1 cellular context compared by ENCODE assay signal in genomic region chr11:1546536-1547466, GRCh38.
TF ChIP-seq lines count a peak whose summit lies in the region.

No MANE protein-coding gene starts in this region.

TF ChIP-seq in HEK293, 187 proteins besides CTCF, POLR2A, EP300 and RAD21 (continued from another document and continues in another):
- TF ChIP-seq, protein P1, sequence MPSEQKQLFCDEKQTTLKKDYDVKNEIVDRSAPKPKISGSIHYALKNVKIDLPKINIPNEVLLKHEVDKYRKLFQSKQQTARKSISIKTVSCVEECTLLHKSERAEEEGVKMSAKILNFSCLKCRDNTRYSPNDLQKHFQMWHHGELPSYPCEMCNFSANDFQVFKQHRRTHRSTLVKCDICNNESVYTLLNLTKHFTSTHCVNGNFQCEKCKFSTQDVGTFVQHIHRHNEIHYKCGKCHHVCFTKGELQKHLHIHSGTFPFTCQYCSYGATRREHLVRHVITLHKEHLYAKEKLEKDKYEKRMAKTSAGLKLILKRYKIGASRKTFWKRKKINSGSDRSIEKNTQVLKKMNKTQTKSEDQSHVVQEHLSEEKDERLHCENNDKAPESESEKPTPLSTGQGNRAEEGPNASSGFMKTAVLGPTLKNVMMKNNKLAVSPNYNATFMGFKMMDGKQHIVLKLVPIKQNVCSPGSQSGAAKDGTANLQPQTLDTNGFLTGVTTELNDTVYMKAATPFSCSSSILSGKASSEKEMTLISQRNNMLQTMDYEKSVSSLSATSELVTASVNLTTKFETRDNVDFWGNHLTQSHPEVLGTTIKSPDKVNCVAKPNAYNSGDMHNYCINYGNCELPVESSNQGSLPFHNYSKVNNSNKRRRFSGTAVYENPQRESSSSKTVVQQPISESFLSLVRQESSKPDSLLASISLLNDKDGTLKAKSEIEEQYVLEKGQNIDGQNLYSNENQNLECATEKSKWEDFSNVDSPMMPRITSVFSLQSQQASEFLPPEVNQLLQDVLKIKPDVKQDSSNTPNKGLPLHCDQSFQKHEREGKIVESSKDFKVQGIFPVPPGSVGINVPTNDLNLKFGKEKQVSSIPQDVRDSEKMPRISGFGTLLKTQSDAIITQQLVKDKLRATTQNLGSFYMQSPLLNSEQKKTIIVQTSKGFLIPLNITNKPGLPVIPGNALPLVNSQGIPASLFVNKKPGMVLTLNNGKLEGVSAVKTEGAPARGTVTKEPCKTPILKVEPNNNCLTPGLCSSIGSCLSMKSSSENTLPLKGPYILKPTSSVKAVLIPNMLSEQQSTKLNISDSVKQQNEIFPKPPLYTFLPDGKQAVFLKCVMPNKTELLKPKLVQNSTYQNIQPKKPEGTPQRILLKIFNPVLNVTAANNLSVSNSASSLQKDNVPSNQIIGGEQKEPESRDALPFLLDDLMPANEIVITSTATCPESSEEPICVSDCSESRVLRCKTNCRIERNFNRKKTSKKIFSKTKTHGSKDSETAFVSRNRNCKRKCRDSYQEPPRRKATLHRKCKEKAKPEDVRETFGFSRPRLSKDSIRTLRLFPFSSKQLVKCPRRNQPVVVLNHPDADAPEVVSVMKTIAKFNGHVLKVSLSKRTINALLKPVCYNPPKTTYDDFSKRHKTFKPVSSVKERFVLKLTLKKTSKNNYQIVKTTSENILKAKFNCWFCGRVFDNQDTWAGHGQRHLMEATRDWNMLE (tag by site-specific recombination; conservative IDR thresholded peaks at IDR 0.05; ENCODE audit: low read depth): no peak
- TF ChIP-seq ZNF501 (tag by site-specific recombination; IDR thresholded peaks at IDR 0.05) (no peak), ZBTB17 (tag by site-specific recombination; IDR thresholded peaks at IDR 0.05) (no peak), ZNF837 (tag by site-specific recombination; IDR thresholded peaks at IDR 0.05) (no peak), ZNF561 (tag by site-specific recombination; IDR thresholded peaks at IDR 0.05; ENCODE audit: borderline replicate concordance) (peak; percentile 53; the same call in 1 of the 2 replicates), ZSCAN18 (tag by site-specific recombination; IDR thresholded peaks at IDR 0.05) (no peak), ZFHX2 (tag by site-specific recombination; conservative IDR thresholded peaks at IDR 0.05) (0 out of 2 replicates have a peak, but pooled peaks have one; percentile 28), ZNF558 (tag by site-specific recombination; IDR thresholded peaks at IDR 0.05) (no peak), ZNF202 (tag by site-specific recombination; IDR thresholded peaks at IDR 0.05; ENCODE audit: borderline replicate concordance) (no peak), ZNF664 (tag by site-specific recombination; IDR thresholded peaks at IDR 0.05) (no peak), ZSCAN16 (tag by site-specific recombination; IDR thresholded peaks at IDR 0.05) (no peak), HOXD13 (CRISPR knock-in tag; IDR thresholded peaks at IDR 0.05; ENCODE audit: borderline replicate concordance) (no peak), ZNF580 (tag by site-specific recombination; IDR thresholded peaks at IDR 0.05) (no peak), ZNF398 (tag by site-specific recombination; IDR thresholded peaks at IDR 0.05) (peak; percentile 86), ZNF10 (tag by site-specific recombination; IDR thresholded peaks at IDR 0.05) (no peak), BCL11B (tag by site-specific recombination; IDR thresholded peaks at IDR 0.05; ENCODE audit: low read depth) (no peak), ZNF292 (tag by site-specific recombination; IDR thresholded peaks at IDR 0.05; ENCODE audit: borderline replicate concordance, low read depth) (no peak), ZNF529 (tag by site-specific recombination; IDR thresholded peaks at IDR 0.05; ENCODE audit: insufficient replicate concordance) (no peak), ZNF426 (tag by site-specific recombination; IDR thresholded peaks at IDR 0.05) (no peak), ZFP37 (tag by site-specific recombination; IDR thresholded peaks at IDR 0.05) (no peak), KLF7 (tag by site-specific recombination; IDR thresholded peaks at IDR 0.05; ENCODE audit: borderline replicate concordance) (no peak), ZNF704 (tag by site-specific recombination; IDR thresholded peaks at IDR 0.05) (no peak), ZNF280C (tag by site-specific recombination; IDR thresholded peaks at IDR 0.05) (no peak), ZNF600 (tag by site-specific recombination; IDR thresholded peaks at IDR 0.05) (no peak), ZNF239 (tag by site-specific recombination; IDR thresholded peaks at IDR 0.05) (no peak), ZNF155 (tag by site-specific recombination; IDR thresholded peaks at IDR 0.05) (no peak), ZNF121 (tag by site-specific recombination; IDR thresholded peaks at IDR 0.05) (no peak), ZNF549 (tag by site-specific recombination; IDR thresholded peaks at IDR 0.05) (no peak), ZNF2 (tag by site-specific recombination; IDR thresholded peaks at IDR 0.05) (no peak), ZSCAN23 (tag by site-specific recombination; IDR thresholded peaks at IDR 0.05) (no peak)
- TF ChIP-seq, protein P2, sequence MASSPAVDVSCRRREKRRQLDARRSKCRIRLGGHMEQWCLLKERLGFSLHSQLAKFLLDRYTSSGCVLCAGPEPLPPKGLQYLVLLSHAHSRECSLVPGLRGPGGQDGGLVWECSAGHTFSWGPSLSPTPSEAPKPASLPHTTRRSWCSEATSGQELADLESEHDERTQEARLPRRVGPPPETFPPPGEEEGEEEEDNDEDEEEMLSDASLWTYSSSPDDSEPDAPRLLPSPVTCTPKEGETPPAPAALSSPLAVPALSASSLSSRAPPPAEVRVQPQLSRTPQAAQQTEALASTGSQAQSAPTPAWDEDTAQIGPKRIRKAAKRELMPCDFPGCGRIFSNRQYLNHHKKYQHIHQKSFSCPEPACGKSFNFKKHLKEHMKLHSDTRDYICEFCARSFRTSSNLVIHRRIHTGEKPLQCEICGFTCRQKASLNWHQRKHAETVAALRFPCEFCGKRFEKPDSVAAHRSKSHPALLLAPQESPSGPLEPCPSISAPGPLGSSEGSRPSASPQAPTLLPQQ (tag by site-specific recombination; IDR thresholded peaks at IDR 0.05): peak; percentile 91
- TF ChIP-seq, protein P3, sequence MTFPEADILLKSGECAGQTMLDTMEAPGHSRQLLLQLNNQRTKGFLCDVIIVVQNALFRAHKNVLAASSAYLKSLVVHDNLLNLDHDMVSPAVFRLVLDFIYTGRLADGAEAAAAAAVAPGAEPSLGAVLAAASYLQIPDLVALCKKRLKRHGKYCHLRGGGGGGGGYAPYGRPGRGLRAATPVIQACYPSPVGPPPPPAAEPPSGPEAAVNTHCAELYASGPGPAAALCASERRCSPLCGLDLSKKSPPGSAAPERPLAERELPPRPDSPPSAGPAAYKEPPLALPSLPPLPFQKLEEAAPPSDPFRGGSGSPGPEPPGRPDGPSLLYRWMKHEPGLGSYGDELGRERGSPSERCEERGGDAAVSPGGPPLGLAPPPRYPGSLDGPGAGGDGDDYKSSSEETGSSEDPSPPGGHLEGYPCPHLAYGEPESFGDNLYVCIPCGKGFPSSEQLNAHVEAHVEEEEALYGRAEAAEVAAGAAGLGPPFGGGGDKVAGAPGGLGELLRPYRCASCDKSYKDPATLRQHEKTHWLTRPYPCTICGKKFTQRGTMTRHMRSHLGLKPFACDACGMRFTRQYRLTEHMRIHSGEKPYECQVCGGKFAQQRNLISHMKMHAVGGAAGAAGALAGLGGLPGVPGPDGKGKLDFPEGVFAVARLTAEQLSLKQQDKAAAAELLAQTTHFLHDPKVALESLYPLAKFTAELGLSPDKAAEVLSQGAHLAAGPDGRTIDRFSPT (tag by site-specific recombination; IDR thresholded peaks at IDR 0.05): no peak
- TF ChIP-seq, protein P4, sequence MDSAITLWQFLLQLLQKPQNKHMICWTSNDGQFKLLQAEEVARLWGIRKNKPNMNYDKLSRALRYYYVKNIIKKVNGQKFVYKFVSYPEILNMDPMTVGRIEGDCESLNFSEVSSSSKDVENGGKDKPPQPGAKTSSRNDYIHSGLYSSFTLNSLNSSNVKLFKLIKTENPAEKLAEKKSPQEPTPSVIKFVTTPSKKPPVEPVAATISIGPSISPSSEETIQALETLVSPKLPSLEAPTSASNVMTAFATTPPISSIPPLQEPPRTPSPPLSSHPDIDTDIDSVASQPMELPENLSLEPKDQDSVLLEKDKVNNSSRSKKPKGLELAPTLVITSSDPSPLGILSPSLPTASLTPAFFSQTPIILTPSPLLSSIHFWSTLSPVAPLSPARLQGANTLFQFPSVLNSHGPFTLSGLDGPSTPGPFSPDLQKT (IDR thresholded peaks at IDR 0.05; ENCODE audit: borderline replicate concordance, low read depth, low read length): no peak
- TF ChIP-seq, protein P5, sequence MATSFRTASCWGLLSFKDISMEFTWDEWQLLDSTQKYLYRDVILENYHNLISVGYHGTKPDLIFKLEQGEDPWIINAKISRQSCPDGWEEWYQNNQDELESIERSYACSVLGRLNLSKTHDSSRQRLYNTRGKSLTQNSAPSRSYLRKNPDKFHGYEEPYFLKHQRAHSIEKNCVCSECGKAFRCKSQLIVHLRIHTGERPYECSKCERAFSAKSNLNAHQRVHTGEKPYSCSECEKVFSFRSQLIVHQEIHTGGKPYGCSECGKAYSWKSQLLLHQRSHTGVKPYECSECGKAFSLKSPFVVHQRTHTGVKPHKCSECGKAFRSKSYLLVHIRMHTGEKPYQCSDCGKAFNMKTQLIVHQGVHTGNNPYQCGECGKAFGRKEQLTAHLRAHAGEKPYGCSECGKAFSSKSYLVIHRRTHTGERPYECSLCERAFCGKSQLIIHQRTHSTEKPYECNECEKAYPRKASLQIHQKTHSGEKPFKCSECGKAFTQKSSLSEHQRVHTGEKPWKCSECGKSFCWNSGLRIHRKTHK (tag by site-specific recombination; IDR thresholded peaks at IDR 0.05): no peak
- TF ChIP-seq, protein P6, sequence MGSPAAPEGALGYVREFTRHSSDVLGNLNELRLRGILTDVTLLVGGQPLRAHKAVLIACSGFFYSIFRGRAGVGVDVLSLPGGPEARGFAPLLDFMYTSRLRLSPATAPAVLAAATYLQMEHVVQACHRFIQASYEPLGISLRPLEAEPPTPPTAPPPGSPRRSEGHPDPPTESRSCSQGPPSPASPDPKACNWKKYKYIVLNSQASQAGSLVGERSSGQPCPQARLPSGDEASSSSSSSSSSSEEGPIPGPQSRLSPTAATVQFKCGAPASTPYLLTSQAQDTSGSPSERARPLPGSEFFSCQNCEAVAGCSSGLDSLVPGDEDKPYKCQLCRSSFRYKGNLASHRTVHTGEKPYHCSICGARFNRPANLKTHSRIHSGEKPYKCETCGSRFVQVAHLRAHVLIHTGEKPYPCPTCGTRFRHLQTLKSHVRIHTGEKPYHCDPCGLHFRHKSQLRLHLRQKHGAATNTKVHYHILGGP (tag by site-specific recombination; IDR thresholded peaks at IDR 0.05): no peak
- TF ChIP-seq, protein P7, sequence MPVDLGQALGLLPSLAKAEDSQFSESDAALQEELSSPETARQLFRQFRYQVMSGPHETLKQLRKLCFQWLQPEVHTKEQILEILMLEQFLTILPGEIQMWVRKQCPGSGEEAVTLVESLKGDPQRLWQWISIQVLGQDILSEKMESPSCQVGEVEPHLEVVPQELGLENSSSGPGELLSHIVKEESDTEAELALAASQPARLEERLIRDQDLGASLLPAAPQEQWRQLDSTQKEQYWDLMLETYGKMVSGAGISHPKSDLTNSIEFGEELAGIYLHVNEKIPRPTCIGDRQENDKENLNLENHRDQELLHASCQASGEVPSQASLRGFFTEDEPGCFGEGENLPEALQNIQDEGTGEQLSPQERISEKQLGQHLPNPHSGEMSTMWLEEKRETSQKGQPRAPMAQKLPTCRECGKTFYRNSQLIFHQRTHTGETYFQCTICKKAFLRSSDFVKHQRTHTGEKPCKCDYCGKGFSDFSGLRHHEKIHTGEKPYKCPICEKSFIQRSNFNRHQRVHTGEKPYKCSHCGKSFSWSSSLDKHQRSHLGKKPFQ (tag by site-specific recombination; IDR thresholded peaks at IDR 0.05): no peak
